ENCODE assay signal across 29 cellular contexts in the genomic region with DNA sequence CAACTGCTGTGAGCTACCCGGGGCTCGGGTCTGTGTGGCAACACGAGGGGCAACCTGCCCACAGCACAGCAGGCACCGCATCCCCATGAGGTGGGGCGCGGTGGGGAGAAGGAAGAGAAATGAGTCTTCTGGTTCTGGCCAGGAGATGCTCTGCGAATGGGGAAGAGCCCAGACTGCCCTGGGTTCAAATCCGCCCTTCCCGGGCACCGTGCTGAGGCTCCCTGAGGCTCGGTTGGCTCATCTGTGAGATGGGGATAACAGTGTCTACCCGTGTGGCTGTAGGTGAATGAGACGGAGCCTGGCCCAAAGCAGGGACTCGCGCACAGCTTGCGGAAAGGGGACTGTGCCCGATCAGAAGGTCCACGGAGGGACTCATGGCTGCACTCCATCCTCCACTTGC.
"Had no signal": no experiment of that assay in that cellular context is flagged by ENCODE, and none has a peak within 500 bp of the region (broad histone marks: within the 10 kb centered on the region; RNA-seq: fewer than 3 reads in every experiment).

No MANE protein-coding gene starts in this region.

- H3K4me3 Mint-ChIP-seq: activated CD4-positive, alpha-beta T cell treated with anti-CD3 and anti-CD28 coated beads, Interleukin-2, amount 10 ng/mL, durations not matched to agents 24 days and 14 days; activated CD8-positive, alpha-beta T cell treated with anti-CD3 and anti-CD28 coated beads for 36 hours; activated naive CD4-positive, alpha-beta T cell treated with anti-CD3 and anti-CD28 coated beads, Interleukin-2, amount 50 U/mL, for 24 hours; activated naive CD8-positive, alpha-beta T cell treated with anti-CD3 and anti-CD28 coated beads, Interleukin-2, amount 10 ng/mL, durations not matched to agents 7 days and 5 days; activated T-cell treated with anti-CD3 and anti-CD28 coated beads, Interleukin-2, amount 50 U/mL, for 72 hours; activated T-helper 17 cell treated with anti-CD3 and anti-CD28 coated beads, Interleukin-2, amount 50 U/mL, for 72 hours had no signal

- H3K9me3 ChIP-seq: ascending aorta, body of pancreas, breast epithelium had no signal

- H3K27ac Mint-ChIP-seq: activated CD4-positive, alpha-beta T cell treated with anti-CD3 and anti-CD28 coated beads, Interleukin-2, amount 10 ng/mL, durations not matched to agents 24 days and 14 days; activated CD8-positive, alpha-beta T cell treated with anti-CD3 and anti-CD28 coated beads for 36 hours; activated naive CD4-positive, alpha-beta T cell treated with anti-CD3 and anti-CD28 coated beads, Interleukin-2, amount 50 U/mL, for 24 hours; activated naive CD8-positive, alpha-beta T cell treated with anti-CD3 and anti-CD28 coated beads, Interleukin-2, amount 10 ng/mL, durations not matched to agents 7 days and 5 days; activated T-cell treated with anti-CD3 and anti-CD28 coated beads, Interleukin-2, amount 50 U/mL, for 72 hours; activated T-helper 17 cell treated with anti-CD3 and anti-CD28 coated beads, Interleukin-2, amount 50 U/mL, for 72 hours had no signal

- ATAC-seq: activated CD8-positive, alpha-beta T cell treated with anti-CD3 and anti-CD28 coated beads for 36 hours; activated T-cell treated with anti-CD3 and anti-CD28 coated beads, Interleukin-2, amount 50 U/mL, for 72 hours; activated T-helper 17 cell treated with anti-CD3 and anti-CD28 coated beads, Interleukin-2, amount 50 U/mL, for 72 hours; body of pancreas had no signal

- H3K27ac ChIP-seq: ascending aorta, body of pancreas, breast epithelium, PC-9, WERI-Rb-1 had no signal

- H3K36me3 Mint-ChIP-seq: activated naive CD8-positive, alpha-beta T cell treated with anti-CD3 and anti-CD28 coated beads, Interleukin-2, amount 10 ng/mL, durations not matched to agents 7 days and 5 days had no signal

- H3K27me3 ChIP-seq: ascending aorta, body of pancreas, breast epithelium had no signal

- H3K27me3 Mint-ChIP-seq: activated CD8-positive, alpha-beta T cell treated with anti-CD3 and anti-CD28 coated beads for 36 hours had no signal

- H3K36me3 ChIP-seq: ascending aorta, breast epithelium had no signal

- DNase-seq: activated CD4-positive, alpha-beta T cell treated with anti-CD3 and anti-CD28 coated beads, Interleukin-2, amount 10 ng/mL, durations not matched to agents 24 days and 14 days; activated CD4-positive, alpha-beta T cell treated with anti-CD3 and anti-CD28 coated beads, Interleukin-2, amount 50 U/mL, for 4 hours; activated CD8-positive, alpha-beta T cell treated with anti-CD3 and anti-CD28 coated beads for 36 hours; activated effector memory CD4-positive, alpha-beta T cell treated with anti-CD3 and anti-CD28 coated beads, Interleukin-2, amount 50 U/mL, for 16 hours; activated naive CD4-positive, alpha-beta T cell; activated naive CD8-positive, alpha-beta T cell treated with anti-CD3 and anti-CD28 coated beads, Interleukin-2, amount 10 ng/mL, durations not matched to agents 7 days and 5 days; activated T-cell treated with anti-CD3 and anti-CD28 coated beads, Interleukin-2, amount 50 U/mL, for 1 hour; activated T-cell treated with anti-CD3 and anti-CD28 coated beads, Interleukin-2, amount 50 U/mL, for 72 hours; amygdala; body of pancreas; NCI-H1092 treated with DMSO at 0.1 percent for 48 hours; NCI-H1417; NCI-H146; NCI-H187; NCI-H2029 treated with DMSO at 0.1 percent for 48 hours; NCI-H2107; NCI-H2171; NCI-H510A; NCI-H526; NCI-H748 treated with DMSO at 0.1 percent for 48 hours; NK-92 treated with Interleukin-12 subunit alpha and Interleukin-12 subunit beta, amount 100 ng/mL, for 24 hours; PC-9; Right ventricle myocardium superior; T1000; WERI-Rb-1 had no signal

- H3K4me1 ChIP-seq: ascending aorta had no signal

- H3K4me3 ChIP-seq: ascending aorta, body of pancreas, breast epithelium, PC-9 had no signal

- H3K9me3 Mint-ChIP-seq: activated CD4-positive, alpha-beta T cell treated with anti-CD3 and anti-CD28 coated beads, Interleukin-2, amount 10 ng/mL, durations not matched to agents 24 days and 14 days; activated naive CD8-positive, alpha-beta T cell treated with anti-CD3 and anti-CD28 coated beads, Interleukin-2, amount 10 ng/mL, durations not matched to agents 7 days and 5 days had no signal
